In genomic region chr14:37369446-37369845, GRCh38 we compare ENCODE assay signal across 27 cellular contexts.
A peak's percentile ranks its signal among the peaks of the same experiment; 100 is the strongest.
DNase-seq lines count a peak whose midpoint lies in the region; ATAC-seq and TF ChIP-seq lines count a peak whose summit lies in the region.
"Had no signal": no experiment of that assay in that cellular context is flagged by ENCODE, and none has a peak within 500 bp of the region (broad histone marks: within the 10 kb centered on the region; RNA-seq: fewer than 3 reads in every experiment).

No MANE protein-coding gene starts in this region.

- no peaks in the 10 kb centered on the region for H3K4me1 Mint-ChIP-seq in mesothelial cell of epicardium
- H3K4me1 Mint-ChIP-seq: endodermal cell; stimulated activated naive B cell treated with anti-CD40 and anti-IgM and Interleukin-4, amounts not matched to agents 10 μg/mL and 1 μg/mL and 100 μg/mL, for 72 hours; WTC11 had no signal

- peak overlapping the region; percentile 19 for H3K27ac Mint-ChIP-seq in mesothelial cell of epicardium
- H3K27ac Mint-ChIP-seq: activated naive CD4-positive, alpha-beta T cell treated with anti-CD3 and anti-CD28 coated beads, Interleukin-2, amount 50 U/mL, for 72 hours; endodermal cell; natural killer cell treated with Interleukin-12 subunit alpha and Interleukin-12 subunit beta and Interleukin-15 and Interleukin-18, amount 100 ng/mL, for 72 hours; stimulated activated naive B cell treated with anti-CD40 and anti-IgM and Interleukin-4, amounts not matched to agents 10 μg/mL and 1 μg/mL and 100 μg/mL, for 72 hours; WTC11 had no signal

- ATAC-seq in GM21576 (IDR thresholded peaks at IDR 0.05; ENCODE audit: unreplicated experiment): no peak
- ATAC-seq: A549; activated naive CD4-positive, alpha-beta T cell treated with anti-CD3 and anti-CD28 coated beads, Interleukin-2, amount 50 U/mL, for 72 hours; natural killer cell treated with Interleukin-12 subunit alpha and Interleukin-12 subunit beta and Interleukin-15 and Interleukin-18, amount 100 ng/mL, for 72 hours; right cardiac atrium; Right ventricle myocardium inferior; stimulated activated naive B cell treated with anti-CD40 and anti-IgM and Interleukin-4, amounts not matched to agents 10 μg/mL and 1 μg/mL and 100 μg/mL, for 72 hours; WTC11 had no signal

- H3K9me3 Mint-ChIP-seq in mesothelial cell of epicardium: peaks cover 24% of the 10 kb centered on the region

- H3K4me3 Mint-ChIP-seq in mesothelial cell of epicardium: no peak overlapping the region
- H3K4me3 Mint-ChIP-seq: activated T-helper 1 cell treated with anti-CD3 and anti-CD28 coated beads, Interleukin-12 subunit alpha, Interleukin-12 subunit beta, Interleukin-2, Interleukin-4 antibody, amounts not matched to agents 30 ng/mL and 10 ng/mL and 1 ng/mL, durations not matched to agents 14 hours and 24 hours and 36 hours; endodermal cell; natural killer cell treated with Interleukin-12 subunit alpha and Interleukin-12 subunit beta and Interleukin-15 and Interleukin-18, amount 100 ng/mL, for 72 hours; stimulated activated naive B cell treated with anti-CD40 and anti-IgM and Interleukin-4, amounts not matched to agents 10 μg/mL and 1 μg/mL and 100 μg/mL, for 72 hours; WTC11 had no signal

- peak; percentile 7 for DNase-seq in NCI-H2196 (lab: John Stamatoyannopoulos, UW; ENCODE audit: unreplicated experiment)
- no peak for DNase-seq in NCI-H2196 treated with DMSO at 0.1 percent for 48 hours (lab: John Stamatoyannopoulos, UW; ENCODE audit: unreplicated experiment)
- peak; percentile 53 for DNase-seq in NCI-H146 treated with DMSO at 0.1 percent for 48 hours (lab: John Stamatoyannopoulos, UW; ENCODE audit: unreplicated experiment)
- peak; percentile 94 for DNase-seq in NCI-H748 treated with DMSO at 0.1 percent for 48 hours (lab: John Stamatoyannopoulos, UW)
- no peak for DNase-seq in mesothelial cell of epicardium (ENCODE audit: low spot score in 2 of 2, unreplicated experiment in 2 of 2)
- DNase-seq in activated effector memory CD4-positive, alpha-beta T cell treated with anti-CD3 and anti-CD28 coated beads, Interleukin-2, amount 50 U/mL, for 16 hours: no peak
- DNase-seq in NCI-H1105 treated with DMSO at 0.1 percent for 48 hours (lab: John Stamatoyannopoulos, UW): no peak
- DNase-seq: activated CD4-positive, alpha-beta T cell treated with anti-CD3 and anti-CD28 coated beads, Interleukin-2, amount 50 U/mL, for 4 hours; aorta; cortex of kidney; endodermal cell; H7; hippocampal formation; NCI-H524; ovary; right cardiac atrium; stimulated activated CD4-positive, alpha-beta T cell treated with anti-CD3 and anti-CD28 coated beads, Interleukin-12 subunit alpha, Interleukin-12 subunit beta, amount 100 ng/mL, for 4 hours; stimulated activated CD4-positive, alpha-beta T cell treated with anti-CD3 and anti-CD28 coated beads, Interleukin-4, amount 100 ng/mL, for 24 hours; stimulated activated naive B cell treated with anti-CD40 and anti-IgM and Interleukin-4, amounts not matched to agents 10 μg/mL and 1 μg/mL and 100 μg/mL, for 72 hours; T1000 had no signal

- no peak for TF ChIP-seq CTCF in mesothelial cell of epicardium (IDR thresholded peaks at IDR 0.05; ENCODE audit: unreplicated experiment)

- H3K27me3 Mint-ChIP-seq in mesothelial cell of epicardium (ENCODE audit: low read depth): no peaks in the 10 kb centered on the region
- H3K27me3 Mint-ChIP-seq: natural killer cell treated with Interleukin-12 subunit alpha and Interleukin-12 subunit beta and Interleukin-15 and Interleukin-18, amount 100 ng/mL, for 72 hours; stimulated activated naive B cell treated with anti-CD40 and anti-IgM and Interleukin-4, amounts not matched to agents 10 μg/mL and 1 μg/mL and 100 μg/mL, for 72 hours had no signal

- peaks cover 16% of the 10 kb centered on the region for H3K36me3 Mint-ChIP-seq in mesothelial cell of epicardium
- H3K36me3 Mint-ChIP-seq: stimulated activated naive B cell treated with anti-CD40 and anti-IgM and Interleukin-4, amounts not matched to agents 10 μg/mL and 1 μg/mL and 100 μg/mL, for 72 hours had no signal

Comparison
In these comparisons a context has a peak if more than half of its experiments do, and no peak if none do; other contexts are left out.
1. DNase-seq: peak in NCI-H2196 (single experiment), NCI-H146 treated with DMSO at 0.1 percent for 48 hours (single experiment) and NCI-H748 treated with DMSO at 0.1 percent for 48 hours (single experiment); none in NCI-H2196 treated with DMSO at 0.1 percent for 48 hours (single experiment), mesothelial cell of epicardium (0 of 2), activated effector memory CD4-positive, alpha-beta T cell treated with anti-CD3 and anti-CD28 coated beads, Interleukin-2, amount 50 U/mL, for 16 hours (single experiment) and NCI-H1105 treated with DMSO at 0.1 percent for 48 hours (single experiment).